ENCODE assay signal across 17 cellular contexts in the genomic region with DNA sequence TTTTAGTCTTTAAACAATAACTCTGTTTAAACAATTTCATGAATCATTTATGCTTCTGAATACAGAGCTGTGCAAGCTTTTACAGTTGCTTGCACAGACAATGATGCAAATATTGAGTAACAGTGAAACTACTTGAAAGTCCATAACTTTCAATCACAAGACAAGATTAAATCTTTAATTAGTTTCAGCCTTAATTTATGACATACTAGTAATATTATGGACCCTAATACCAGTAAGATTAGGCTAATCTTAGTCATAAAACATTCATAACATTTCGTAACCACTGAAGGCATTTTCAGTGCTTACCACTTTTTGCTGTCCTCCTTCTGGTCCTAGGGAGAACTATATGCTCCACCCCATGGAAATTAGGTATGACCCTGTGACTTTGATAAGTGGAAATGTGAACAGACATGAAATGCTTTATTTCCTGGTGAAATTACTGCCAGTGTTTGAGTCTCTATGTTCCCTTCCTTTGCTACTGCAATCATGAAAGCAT. TPM values are rescaled to one million over a fixed set of nuclear protein-coding genes. Genes with fewer than 3 reads are reported as not detected.
DNase-seq lines count a peak whose midpoint lies in the region; ATAC-seq, FAIRE-seq and TF ChIP-seq lines count a peak whose summit lies in the region.
"Had no signal": no experiment of that assay in that cellular context is flagged by ENCODE, and none has a peak within 500 bp of the region (broad histone marks: within the 10 kb centered on the region; RNA-seq: fewer than 3 reads in every experiment).

No MANE protein-coding gene starts in this region.

- H3K27me3 Mint-ChIP-seq in activated B cell treated with CpG ODN at 0.5 μM for 24 hours = no peaks in the 10 kb centered on the region

- POLR2A ChIA-PET in A673 (lab: Charles Lee; ENCODE audit: low non-redundant PET) (no interaction called here), activated B cell treated with CpG ODN at 0.5 μM for 24 hours (lab: Charles Lee) (interaction anchor here (0.6 to 4.8 kb wide), 6 partner anchors 22 to 99 kb away, joined by 3 to 93 read pairs (median 5); no protein-coding TSS in a partner anchor)

- intact Hi-C loops in A673 (cut with micrococcal nuclease; ENCODE audit: unreplicated experiment) = loop anchor here (5.0 kb wide), 2 partner anchors 54 to 74 kb away; no protein-coding TSS in a partner anchor
- intact Hi-C loops in activated B cell treated with CpG ODN at 0.5 μM for 24 hours (cut with micrococcal nuclease) = loop anchor here (5.0 kb wide), 3 partner anchors 129 to 359 kb away; a partner anchor contains a TSS

- DNase-seq in A673 (ENCODE audit: low spot score) (peak; percentile 23), ELR (ENCODE audit: low read depth) (peak; percentile 30), activated B cell treated with CpG ODN at 0.5 μM for 24 hours (no peak)
- no peak for DNase-seq in activated CD4-positive, alpha-beta T cell treated with anti-CD3 and anti-CD28 coated beads for 4 hours
- DNase-seq: activated CD4-positive, alpha-beta T cell treated with anti-CD3 and anti-CD28 coated beads, Interleukin-2, amount 50 U/mL, for 48 hours; activated gamma-delta T cell; left ventricle myocardium inferior; NCI-H1105; NCI-H524 treated with DMSO at 0.1 percent for 48 hours; stimulated activated CD8-positive, alpha-beta memory T cell treated with anti-CD3 and anti-CD28 coated beads, Interleukin-4, amount 100 ng/mL, for 48 hours; T-cell had no signal

- no peaks in the 10 kb centered on the region for H3K9me3 Mint-ChIP-seq in activated B cell treated with CpG ODN at 0.5 μM for 24 hours
- H3K9me3 Mint-ChIP-seq: T-cell had no signal

- no peaks in the 10 kb centered on the region for H3K27me3 ChIP-seq in A673 (replicated peaks; ENCODE audit: insufficient read depth, low read depth, low read length, poor library complexity)
- H3K27me3 ChIP-seq: gastroesophageal sphincter had no signal

- CTCF ChIA-PET in A673 (lab: Charles Lee) (no interaction called here), activated B cell treated with CpG ODN at 0.5 μM for 24 hours (lab: Charles Lee) (no interaction called here)

- H3K4me3 Mint-ChIP-seq in activated B cell treated with CpG ODN at 0.5 μM for 24 hours = peak overlapping the region; percentile 35
- H3K4me3 Mint-ChIP-seq: T-cell had no signal

- peaks cover 35% of the 10 kb centered on the region for H3K4me1 Mint-ChIP-seq in activated B cell treated with CpG ODN at 0.5 μM for 24 hours

- no peak for ATAC-seq in activated B cell treated with CpG ODN at 0.5 μM for 24 hours (ENCODE audit: low read depth)
- ATAC-seq in HG02970 (IDR thresholded peaks at IDR 0.05; ENCODE audit: low FRiP score, unreplicated experiment) = no peak
- no peak for ATAC-seq in HG02642 (IDR thresholded peaks at IDR 0.05; ENCODE audit: poor library complexity, unreplicated experiment)
- no peak for ATAC-seq in GM18861 (IDR thresholded peaks at IDR 0.05; ENCODE audit: unreplicated experiment)
- ATAC-seq: gastroesophageal sphincter, T-cell had no signal

- H3K4me1 ChIP-seq in A673 (ENCODE audit: insufficient read depth, low read length, poor library complexity, severe bottlenecking) = peaks cover 31% of the 10 kb centered on the region

- FAIRE-seq in islet of Langerhans (lab: Jason Lieb, UNC) = peak; percentile 90

- H3K36me3 Mint-ChIP-seq in activated B cell treated with CpG ODN at 0.5 μM for 24 hours (ENCODE audit: low read depth) = peaks cover 7% of the 10 kb centered on the region
- H3K36me3 Mint-ChIP-seq: T-cell had no signal

- no peak overlapping the region for H3K27ac ChIP-seq in A673 (ENCODE audit: low read depth, low read length, poor library complexity, severe bottlenecking)
- H3K27ac ChIP-seq: BLaER1 treated with 17β-estradiol and CSF1 and Interleukin-3, amounts not matched to agents 10 nM and 100 nM; gastroesophageal sphincter; left ventricle myocardium inferior had no signal

- peak overlapping the region; percentile 46 for H3K27ac Mint-ChIP-seq in activated B cell treated with CpG ODN at 0.5 μM for 24 hours
- H3K27ac Mint-ChIP-seq: T-cell had no signal

- no peaks in the 10 kb centered on the region for H3K9me3 ChIP-seq in A673 (ENCODE audit: low read depth, low read length, poor library complexity, severe bottlenecking)
- H3K9me3 ChIP-seq: BLaER1 treated with 17β-estradiol and CSF1 and Interleukin-3, amounts not matched to agents 10 nM and 100 nM; gastroesophageal sphincter; left ventricle myocardium inferior had no signal

- TF ChIP-seq CTCF in A673 (conservative IDR thresholded peaks at IDR 0.05; ENCODE audit: low read depth, low read length) (no peak), activated B cell treated with CpG ODN at 0.5 μM for 24 hours (IDR thresholded peaks at IDR 0.05) (no peak)

- H3K36me3 ChIP-seq in A673 (ENCODE audit: insufficient read depth, low read length, poor library complexity, severe bottlenecking) = no peaks in the 10 kb centered on the region
- H3K36me3 ChIP-seq: BLaER1 treated with 17β-estradiol and CSF1 and Interleukin-3, amounts not matched to agents 10 nM and 100 nM; gastroesophageal sphincter; left ventricle myocardium inferior had no signal

- no TSS peak for BruUV-seq in A673 (replicated peaks; lab: Mats Ljungman, UMichigan)

- no peak overlapping the region for H3K4me3 ChIP-seq in A673 (ENCODE audit: low read depth, low read length, poor library complexity, severe bottlenecking)
- H3K4me3 ChIP-seq: BLaER1 treated with 17β-estradiol and CSF1 and Interleukin-3, amounts not matched to agents 10 nM and 100 nM; gastroesophageal sphincter; left ventricle myocardium inferior had no signal

RNA-seq across cellular contexts. Expression of a gene that starts 1.8 kb away (rescaled TPM):
- 4.2 and 6.6 TPM in 2 replicates for total RNA-seq in A673 (2021)
- 182 and 222 TPM in 2 replicates for total RNA-seq in activated B cell treated with CpG ODN at 0.5 μM for 24 hours

Comparison
In these comparisons a context has a peak if more than half of its experiments do, and no peak if none do; other contexts are left out.
1. DNase-seq: peak in A673 (single experiment) and ELR (single experiment); none in activated B cell treated with CpG ODN at 0.5 μM for 24 hours (single experiment) and activated CD4-positive, alpha-beta T cell treated with anti-CD3 and anti-CD28 coated beads for 4 hours (0 of 2).
2. RNA of a gene that starts 1.8 kb away (total RNA-seq): 182 to 222 TPM in activated B cell treated with CpG ODN at 0.5 μM for 24 hours; 4.2 to 6.6 TPM in A673; every median in the first group is over 10 times any median in the second.